14 cellular contexts compared by ENCODE assay signal in genomic region chr13:98450012-98450411, GRCh38.
A peak's percentile ranks its signal among the peaks of the same experiment; 100 is the strongest.
DNase-seq lines count a peak whose midpoint lies in the region; ATAC-seq and TF ChIP-seq lines count a peak whose summit lies in the region.
"Had no signal": no experiment of that assay in that cellular context is flagged by ENCODE, and none has a peak within 500 bp of the region (broad histone marks: within the 10 kb centered on the region; RNA-seq: fewer than 3 reads in every experiment).

No MANE protein-coding gene starts in this region.

- no peak overlapping the region for H3K9ac ChIP-seq in SK-N-MC (ENCODE audit: insufficient read length)
- no peak overlapping the region for H3K9ac ChIP-seq in rectal smooth muscle tissue (ENCODE audit: low read length)

- no peaks in the 10 kb centered on the region for H3K9me3 Mint-ChIP-seq in activated CD4-positive, alpha-beta T cell treated with anti-CD3 and anti-CD28 coated beads for 36 hours (ENCODE audit: low read depth)

- no peak for DNase-seq in activated CD4-positive, alpha-beta T cell treated with anti-CD3 and anti-CD28 coated beads for 36 hours
- no peak for DNase-seq in activated CD4-positive, alpha-beta T cell treated with anti-CD3 and anti-CD28 coated beads, Interleukin-2, amount 50 U/mL, for 4 hours
- DNase-seq in SK-N-MC (ENCODE audit: low read depth, low spot score) = no peak
- peak; percentile 12 for DNase-seq in fibroblast of mammary gland (ENCODE audit: low read depth)
- no peak for DNase-seq in NOMO-1 treated with dmso at 0.1 percent for 144 hours (lab: John Stamatoyannopoulos, UW; ENCODE audit: unreplicated experiment)
- DNase-seq in NCI-H2171 treated with DMSO at 0.1 percent for 48 hours (lab: John Stamatoyannopoulos, UW) = no peak
- DNase-seq: MV-4-11, NCI-H226, PC-3, SW 1271 had no signal

- H3K36me3 ChIP-seq in SK-N-MC (ENCODE audit: insufficient read depth, low read length) = peaks cover 42% of the 10 kb centered on the region
- no peaks in the 10 kb centered on the region for H3K36me3 ChIP-seq in rectal smooth muscle tissue (ENCODE audit: control insufficient read depth, insufficient read depth, low read length)
- H3K36me3 ChIP-seq: thoracic aorta had no signal

- H3K27ac Mint-ChIP-seq in activated CD4-positive, alpha-beta T cell treated with anti-CD3 and anti-CD28 coated beads for 36 hours = peak overlapping the region; percentile 53

- intact Hi-C loops in activated CD4-positive, alpha-beta T cell treated with anti-CD3 and anti-CD28 coated beads for 36 hours (cut with DNase I, micrococcal nuclease) = no loop called here

- H3K27ac ChIP-seq in SK-N-MC (peak overlapping the region; percentile 39; the same call in 1 of the 2 replicates), rectal smooth muscle tissue (ENCODE audit: low read depth, low read length) (peak overlapping the region; percentile 79)

- H3K4me1 Mint-ChIP-seq in activated CD4-positive, alpha-beta T cell treated with anti-CD3 and anti-CD28 coated beads for 36 hours = peaks cover 27% of the 10 kb centered on the region

- peaks cover 45% of the 10 kb centered on the region for H3K4me1 ChIP-seq in rectal smooth muscle tissue (ENCODE audit: control insufficient read depth, insufficient read depth, low read length)

- no peaks in the 10 kb centered on the region for H3K27me3 Mint-ChIP-seq in activated CD4-positive, alpha-beta T cell treated with anti-CD3 and anti-CD28 coated beads for 36 hours

- H3K36me3 Mint-ChIP-seq in activated CD4-positive, alpha-beta T cell treated with anti-CD3 and anti-CD28 coated beads for 36 hours (ENCODE audit: low read depth) = peaks cover 38% of the 10 kb centered on the region

- no peaks in the 10 kb centered on the region for H3K9me3 ChIP-seq in SK-N-MC (ENCODE audit: low read depth, low read length)
- H3K9me3 ChIP-seq: thoracic aorta had no signal

- POLR2A ChIA-PET in activated CD4-positive, alpha-beta T cell treated with anti-CD3 and anti-CD28 coated beads for 36 hours (lab: Charles Lee) = no interaction called here

- H3K4me3 ChIP-seq in SK-N-MC = no peak overlapping the region
- H3K4me3 ChIP-seq in fibroblast of mammary gland (ENCODE audit: control insufficient read depth, low read depth, low read length) = no peak overlapping the region
- H3K4me3 ChIP-seq in rectal smooth muscle tissue (ENCODE audit: low read length) = no peak overlapping the region
- H3K4me3 ChIP-seq: lung, thoracic aorta had no signal

- H3K27me3 ChIP-seq in rectal smooth muscle tissue (ENCODE audit: control insufficient read depth, insufficient read depth, low read length) = no peaks in the 10 kb centered on the region

- no peak for TF ChIP-seq CTCF in fibroblast of mammary gland (conservative IDR thresholded peaks at IDR 0.05; ENCODE audit: control insufficient read depth, insufficient read depth, low read depth, low read length)

- H3K4me3 Mint-ChIP-seq in activated CD4-positive, alpha-beta T cell treated with anti-CD3 and anti-CD28 coated beads for 36 hours = no peak overlapping the region

- ATAC-seq in activated CD4-positive, alpha-beta T cell treated with anti-CD3 and anti-CD28 coated beads for 36 hours = no peak
- no peak for ATAC-seq in HG03457 (IDR thresholded peaks at IDR 0.05; ENCODE audit: unreplicated experiment)
- ATAC-seq: PC-3 had no signal

- CTCF ChIA-PET in activated CD4-positive, alpha-beta T cell treated with anti-CD3 and anti-CD28 coated beads for 36 hours (lab: Charles Lee) = interaction anchor here (0.7 to 2.4 kb wide), 6 partner anchors 14 to 652 kb away, joined by 3 to 11 read pairs (median 5); no protein-coding TSS in a partner anchor
